In genomic region chr18:72828601-72829000, GRCh38 we compare ENCODE assay signal across 37 cellular contexts. TPM values are rescaled to one million over a fixed set of nuclear protein-coding genes. Genes with fewer than 3 reads are reported as not detected.
"Had no signal": no experiment of that assay in that cellular context is flagged by ENCODE, and none has a peak within 500 bp of the region (broad histone marks: within the 10 kb centered on the region; RNA-seq: fewer than 3 reads in every experiment).

No MANE protein-coding gene starts in this region.

- H3K4me1 ChIP-seq: adrenal gland, body of pancreas, breast epithelium had no signal

- H3K27ac Mint-ChIP-seq: activated B cell treated with CpG ODN at 0.5 μM for 24 hours; activated CD4-positive, alpha-beta memory T cell treated with anti-CD3 and anti-CD28 coated beads for 36 hours; activated CD4-positive, alpha-beta T cell treated with anti-CD3 and anti-CD28 coated beads, Interleukin-2, amount 10 ng/mL, durations not matched to agents 24 days and 14 days; activated CD8-positive, alpha-beta T cell treated with anti-CD3 and anti-CD28 coated beads for 36 hours; activated naive CD4-positive, alpha-beta T cell treated with anti-CD3 and anti-CD28 coated beads for 36 hours; activated naive CD4-positive, alpha-beta T cell treated with anti-CD3 and anti-CD28 coated beads, Interleukin-2, amount 50 U/mL, for 72 hours; activated naive CD8-positive, alpha-beta T cell treated with anti-CD3 and anti-CD28 coated beads for 36 hours; activated T-cell treated with anti-CD3 and anti-CD28 coated beads, Interleukin-2, amount 50 U/mL, for 72 hours; activated T-helper 1 cell treated with anti-CD3 and anti-CD28 coated beads, Interleukin-12 subunit alpha, Interleukin-12 subunit beta, Interleukin-2, Interleukin-4 antibody, amounts not matched to agents 30 ng/mL and 10 ng/mL and 1 ng/mL, durations not matched to agents 14 hours and 24 hours and 36 hours; activated T-helper 17 cell treated with anti-CD3 and anti-CD28 coated beads, Interleukin-2, amount 50 U/mL, for 72 hours; T-helper 2 cell treated with Interferon-gamma antibody and Interleukin-4, amounts not matched to agents 5 μg/mL and 100 μg/mL, for 36 hours had no signal

- H3K27me3 Mint-ChIP-seq: activated B cell treated with CpG ODN at 0.5 μM for 24 hours; activated CD4-positive, alpha-beta memory T cell treated with anti-CD3 and anti-CD28 coated beads for 36 hours; activated CD4-positive, alpha-beta T cell treated with anti-CD3 and anti-CD28 coated beads, Interleukin-2, amount 10 ng/mL, durations not matched to agents 24 days and 14 days; activated CD8-positive, alpha-beta T cell treated with anti-CD3 and anti-CD28 coated beads for 36 hours; activated naive CD8-positive, alpha-beta T cell treated with anti-CD3 and anti-CD28 coated beads for 36 hours; activated T-helper 17 cell treated with anti-CD3 and anti-CD28 coated beads, Interleukin-2, amount 50 U/mL, for 72 hours had no signal

- H3K4me3 ChIP-seq: adrenal gland, body of pancreas, breast epithelium had no signal

- DNase-seq: activated B cell treated with CpG ODN at 0.5 μM for 24 hours; activated CD4-positive, alpha-beta memory T cell treated with anti-CD3 and anti-CD28 coated beads for 36 hours; activated CD4-positive, alpha-beta T cell treated with anti-CD3 and anti-CD28 coated beads for 4 hours; activated CD4-positive, alpha-beta T cell treated with anti-CD3 and anti-CD28 coated beads, Interleukin-2, amount 10 ng/mL, durations not matched to agents 24 days and 14 days; activated CD4-positive, alpha-beta T cell treated with anti-CD3 and anti-CD28 coated beads, Interleukin-2, amount 50 U/mL, for 1 hour; activated CD4-positive, alpha-beta T cell treated with anti-CD3 and anti-CD28 coated beads, Interleukin-2, amount 50 U/mL, for 4 hours; activated CD4-positive, CD25-positive, alpha-beta regulatory T cell treated with anti-CD3 and anti-CD28 coated beads, Interleukin-2, amount 50 U/mL, for 72 hours; activated CD8-positive, alpha-beta memory T cell treated with anti-CD3 and anti-CD28 coated beads, Interleukin-2, amount 50 U/mL, for 4 hours; activated CD8-positive, alpha-beta T cell treated with anti-CD3 and anti-CD28 coated beads for 36 hours; activated effector memory CD4-positive, alpha-beta T cell treated with anti-CD3 and anti-CD28 coated beads, Interleukin-2, amount 50 U/mL, for 16 hours; activated gamma-delta T cell treated with Interleukin-2 at 50 U/mL for 16 hours; activated naive CD4-positive, alpha-beta T cell; activated naive CD4-positive, alpha-beta T cell treated with anti-CD3 and anti-CD28 coated beads for 36 hours; activated naive CD4-positive, alpha-beta T cell treated with anti-CD3 and anti-CD28 coated beads, Interleukin-2, amount 50 U/mL, for 16 hours; activated naive CD8-positive, alpha-beta T cell treated with anti-CD3 and anti-CD28 coated beads for 36 hours; activated T-cell treated with anti-CD3 and anti-CD28 coated beads for 4 hours; activated T-cell treated with anti-CD3 and anti-CD28 coated beads, Interleukin-2, amount 50 U/mL, for 1 hour; activated T-cell treated with anti-CD3 and anti-CD28 coated beads, Interleukin-2, amount 50 U/mL, for 4 hours; activated T-cell treated with anti-CD3 and anti-CD28 coated beads, Interleukin-2, amount 50 U/mL, for 72 hours; adrenal gland; amniotic stem cell; aorta; body of pancreas; brain microvascular endothelial cell; central memory CD4-positive, alpha-beta T cell; T-helper 2 cell; T-helper 9 cell had no signal

- H3K9me3 Mint-ChIP-seq: activated CD4-positive, alpha-beta T cell treated with anti-CD3 and anti-CD28 coated beads, Interleukin-2, amount 10 ng/mL, durations not matched to agents 24 days and 14 days had no signal

- ATAC-seq: activated CD8-positive, alpha-beta T cell treated with anti-CD3 and anti-CD28 coated beads for 36 hours; activated naive CD4-positive, alpha-beta T cell treated with anti-CD3 and anti-CD28 coated beads, Interleukin-2, amount 50 U/mL, for 72 hours; activated T-cell treated with anti-CD3 and anti-CD28 coated beads, Interleukin-2, amount 50 U/mL, for 4 hours; activated T-cell treated with anti-CD3 and anti-CD28 coated beads, Interleukin-2, amount 50 U/mL, for 72 hours; activated T-helper 17 cell treated with anti-CD3 and anti-CD28 coated beads, Interleukin-2, amount 50 U/mL, for 72 hours; body of pancreas had no signal

- H3K4me3 Mint-ChIP-seq: activated B cell treated with CpG ODN at 0.5 μM for 24 hours; activated CD4-positive, alpha-beta memory T cell treated with anti-CD3 and anti-CD28 coated beads for 36 hours; activated CD4-positive, alpha-beta T cell treated with anti-CD3 and anti-CD28 coated beads, Interleukin-2, amount 10 ng/mL, durations not matched to agents 24 days and 14 days; activated CD8-positive, alpha-beta T cell treated with anti-CD3 and anti-CD28 coated beads for 36 hours; activated naive CD4-positive, alpha-beta T cell treated with anti-CD3 and anti-CD28 coated beads for 36 hours; activated naive CD8-positive, alpha-beta T cell treated with anti-CD3 and anti-CD28 coated beads for 36 hours; activated T-cell treated with anti-CD3 and anti-CD28 coated beads, Interleukin-2, amount 50 U/mL, for 4 hours; activated T-cell treated with anti-CD3 and anti-CD28 coated beads, Interleukin-2, amount 50 U/mL, for 72 hours; activated T-helper 1 cell treated with anti-CD3 and anti-CD28 coated beads, Interleukin-12 subunit alpha, Interleukin-12 subunit beta, Interleukin-2, Interleukin-4 antibody, amounts not matched to agents 30 ng/mL and 10 ng/mL and 1 ng/mL, durations not matched to agents 14 hours and 24 hours and 36 hours; activated T-helper 17 cell treated with anti-CD3 and anti-CD28 coated beads, Interleukin-2, amount 50 U/mL, for 72 hours; T-helper 2 cell treated with Interferon-gamma antibody and Interleukin-4, amounts not matched to agents 5 μg/mL and 100 μg/mL, for 36 hours had no signal

- H3K4me1 Mint-ChIP-seq: activated CD4-positive, alpha-beta T cell treated with anti-CD3 and anti-CD28 coated beads, Interleukin-2, amount 10 ng/mL, durations not matched to agents 24 days and 14 days; activated naive CD8-positive, alpha-beta T cell treated with anti-CD3 and anti-CD28 coated beads for 36 hours; activated T-helper 17 cell treated with anti-CD3 and anti-CD28 coated beads, Interleukin-2, amount 50 U/mL, for 72 hours had no signal

- FAIRE-seq: astrocyte, colon, TTC549 had no signal

- H3K36me3 Mint-ChIP-seq: activated CD4-positive, alpha-beta memory T cell treated with anti-CD3 and anti-CD28 coated beads for 36 hours; activated naive CD8-positive, alpha-beta T cell treated with anti-CD3 and anti-CD28 coated beads for 36 hours had no signal

- H3K36me3 ChIP-seq: adrenal gland, brain microvascular endothelial cell, breast epithelium had no signal

- H3K9me3 ChIP-seq: adrenal gland, body of pancreas, breast epithelium had no signal

- H3K27ac ChIP-seq: adrenal gland, body of pancreas, brain microvascular endothelial cell, breast epithelium, VCaP had no signal

- H3K27me3 ChIP-seq: adrenal gland, body of pancreas, brain microvascular endothelial cell, breast epithelium had no signal

RNA-seq across cellular contexts. Expression of gene NETO1, which starts 39.2 kb away (rescaled TPM):
- total RNA-seq: activated CD4-positive, alpha-beta memory T cell treated with anti-CD3 and anti-CD28 coated beads for 36 hours; activated CD4-positive, alpha-beta T cell treated with anti-CD3 and anti-CD28 coated beads, Interleukin-2, amount 10 ng/mL, durations not matched to agents 24 days and 14 days; activated CD8-positive, alpha-beta memory T cell treated with anti-CD3 and anti-CD28 coated beads for 36 hours; activated CD8-positive, alpha-beta T cell treated with anti-CD3 and anti-CD28 coated beads for 36 hours; activated naive CD4-positive, alpha-beta T cell treated with anti-CD3 and anti-CD28 coated beads for 36 hours; activated naive CD4-positive, alpha-beta T cell treated with anti-CD3 and anti-CD28 coated beads, Interleukin-2, amount 50 U/mL, for 72 hours; activated naive CD8-positive, alpha-beta T cell treated with anti-CD3 and anti-CD28 coated beads for 36 hours; activated T-helper 1 cell treated with anti-CD3 and anti-CD28 coated beads, Interleukin-12 subunit alpha, Interleukin-12 subunit beta, Interleukin-2, Interleukin-4 antibody, amounts not matched to agents 30 ng/mL and 10 ng/mL and 1 ng/mL, durations not matched to agents 14 hours and 24 hours and 36 hours; activated T-helper 17 cell treated with anti-CD3 and anti-CD28 coated beads, Interleukin-2, amount 50 U/mL, for 72 hours; body of pancreas had no signal
- polyA plus RNA-seq: aorta had no signal
